1 cellular context compared by ENCODE assay signal in genomic region chr4:67545996-67546356, GRCh38.
TF ChIP-seq lines count a peak whose summit lies in the region.

No MANE protein-coding gene starts in this region.

TF ChIP-seq in HepG2, 621 proteins besides CTCF, POLR2A, EP300 and RAD21:
- TF ChIP-seq HES4 (CRISPR knock-in tag; IDR thresholded peaks at IDR 0.05; ENCODE audit: borderline replicate concordance) (no peak), SCMH1 (CRISPR knock-in tag; IDR thresholded peaks at IDR 0.05; ENCODE audit: borderline replicate concordance) (no peak), ZBTB34 (CRISPR knock-in tag; IDR thresholded peaks at IDR 0.05) (no peak), EHMT2 (IDR thresholded peaks at IDR 0.05; ENCODE audit: borderline replicate concordance, low read depth, low read length) (no peak), MEF2D (CRISPR knock-in tag; IDR thresholded peaks at IDR 0.05) (no peak), YEATS2 (CRISPR knock-in tag; IDR thresholded peaks at IDR 0.05; ENCODE audit: borderline replicate concordance) (no peak), NCOR1 (IDR thresholded peaks at IDR 0.05; ENCODE audit: borderline replicate concordance, low read length) (no peak), PAX8 (CRISPR knock-in tag; IDR thresholded peaks at IDR 0.05; ENCODE audit: borderline replicate concordance) (no peak), ELF1 (CRISPR knock-in tag; IDR thresholded peaks at IDR 0.05) (no peak)
